19 cellular contexts compared by ENCODE assay signal in genomic region chr3:52373676-52374075, GRCh38. TPM values are rescaled to one million over a fixed set of nuclear protein-coding genes. Genes with fewer than 3 reads are reported as not detected.
DNase-seq lines count a peak whose midpoint lies in the region; ATAC-seq, FAIRE-seq and TF ChIP-seq lines count a peak whose summit lies in the region.
"Had no signal": no experiment of that assay in that cellular context is flagged by ENCODE, and none has a peak within 500 bp of the region (broad histone marks: within the 10 kb centered on the region; RNA-seq: fewer than 3 reads in every experiment).

No MANE protein-coding gene starts in this region.

- H3K4ac ChIP-seq in H9 (ENCODE audit: low read depth, low read length), result no peak overlapping the region

- H3K9me3 ChIP-seq in H9 (ENCODE audit: control insufficient read depth, low read depth, low read length), result no peaks in the 10 kb centered on the region
- H3K9me3 ChIP-seq in GM12878 (replicated peaks; ENCODE audit: control insufficient read depth, insufficient read depth, low read length), result no peaks in the 10 kb centered on the region
- no peaks in the 10 kb centered on the region for H3K9me3 ChIP-seq in ascending aorta
- H3K9me3 ChIP-seq: A549, esophagus squamous epithelium, prostate gland, spleen had no signal

- H3K27me3 Mint-ChIP-seq in H9 (ENCODE audit: low read depth), result peaks cover 41% of the 10 kb centered on the region
- H3K27me3 Mint-ChIP-seq: activated T-helper 17 cell treated with anti-CD3 and anti-CD28 coated beads, Interleukin-2, amount 50 U/mL, for 72 hours; stimulated activated naive B cell treated with anti-CD40 and anti-IgM and Interleukin-4, amounts not matched to agents 10 μg/mL and 1 μg/mL and 100 μg/mL, for 72 hours had no signal

- H3K9me3 Mint-ChIP-seq in H9, result no peaks in the 10 kb centered on the region
- H3K9me3 Mint-ChIP-seq: activated T-helper 17 cell treated with anti-CD3 and anti-CD28 coated beads, Interleukin-2, amount 50 U/mL, for 72 hours; stimulated activated naive B cell treated with anti-CD40 and anti-IgM and Interleukin-4, amounts not matched to agents 10 μg/mL and 1 μg/mL and 100 μg/mL, for 72 hours had no signal

- whole genome bisulfite sequencing in H9 (ENCODE audit: extremely low coverage, insufficient read length, low lambda C conversion rate), result no CpG with 5 or more reads among the region's 6 CpGs
- WGBS in GM12878 (ENCODE audit: insufficient coverage, insufficient replicate concordance, low lambda C conversion rate, missing lambda C conversion rate), result 72% methylated on average over 6 of the region's 6 CpGs

- H3K4me3 ChIP-seq in ACC112 (ENCODE audit: low read depth, low read length) (0 out of 2 replicates have a peak overlapping the region, but pooled peaks have one; percentile 9), GM12878 (no peak overlapping the region), ascending aorta (no peak overlapping the region)
- H3K4me3 ChIP-seq: A549, prostate gland had no signal

- H3K79me2 ChIP-seq in ACC112 (ENCODE audit: control insufficient read depth, insufficient read depth, low read length, unreplicated experiment) (no peaks in the 10 kb centered on the region), H9 (ENCODE audit: insufficient read depth, low read length) (no peaks in the 10 kb centered on the region), GM12878 (ENCODE audit: control insufficient read depth, insufficient read depth, low read length) (no peaks in the 10 kb centered on the region)

- no peak overlapping the region for H4K8ac ChIP-seq in H9 (replicated peaks; ENCODE audit: insufficient read length, low read depth, low read length)

- no peaks in the 10 kb centered on the region for H3K79me1 ChIP-seq in H9 (ENCODE audit: insufficient read depth, low read depth, low read length, poor library complexity, severe bottlenecking)

- no peak for TF ChIP-seq RAD21 in GM12878 (IDR thresholded peaks at IDR 0.05; ENCODE audit: insufficient read depth, low read depth, low read length)

- no peak overlapping the region for H3T11ph ChIP-seq in H9 (ENCODE audit: low read length)

- H3K9ac ChIP-seq in H9 (ENCODE audit: extremely low read depth, insufficient read length, low read length), result no peak overlapping the region
- no peak overlapping the region for H3K9ac ChIP-seq in GM12878 (ENCODE audit: control insufficient read depth, insufficient read depth, low read length)

- no peak for TF ChIP-seq EP300 in GM12878 (IDR thresholded peaks at IDR 0.05; ENCODE audit: borderline replicate concordance in 1 of 2, control insufficient read depth in 1 of 2, low read depth in 2 of 2, low read length in 2 of 2)

- H3K56ac ChIP-seq in H9 (ENCODE audit: insufficient read length, low read depth, low read length), result no peak overlapping the region

- POLR2A ChIA-PET in GM12878 (lab: Charles Lee), result interaction anchor here (0.6 kb wide), 1 partner anchor 133 kb away, joined by 3 read pairs; no protein-coding TSS in a partner anchor

- H4K91ac ChIP-seq in H9 (ENCODE audit: insufficient read length, low read depth, low read length), result no peak overlapping the region

- H3K23me2 ChIP-seq in H9 (ENCODE audit: insufficient read length, low read depth, low read length, poor library complexity, severe bottlenecking), result no peaks in the 10 kb centered on the region

- no peaks in the 10 kb centered on the region for H3K36me3 ChIP-seq in ACC112 (ENCODE audit: insufficient read depth, low read length)
- no peaks in the 10 kb centered on the region; a peak in 1 of 4 replicates for H3K36me3 ChIP-seq in GM12878 (ENCODE audit: control insufficient read depth in 2 of 2, insufficient read depth in 2 of 2, low read length in 1 of 2)
- H3K36me3 ChIP-seq in ascending aorta, result peaks cover 6 to 11% of the 10 kb centered on the region in 2 donors
- H3K36me3 ChIP-seq: prostate gland had no signal

- ATAC-seq in GM12878 (no peak), GM21360 (IDR thresholded peaks at IDR 0.05; ENCODE audit: unreplicated experiment) (no peak)
- ATAC-seq: A549; activated CD8-positive, alpha-beta T cell treated with anti-CD3 and anti-CD28 coated beads, Interleukin-2, amount 10 ng/mL, durations not matched to agents 7 days and 5 days; activated T-helper 17 cell treated with anti-CD3 and anti-CD28 coated beads, Interleukin-2, amount 50 U/mL, for 72 hours had no signal

- H4K20me1 ChIP-seq in H9 (ENCODE audit: control insufficient read depth, insufficient read depth, insufficient read length) (no peaks in the 10 kb centered on the region), GM12878 (ENCODE audit: control insufficient read depth, insufficient read depth) (no peaks in the 10 kb centered on the region)

- no peak overlapping the region for H2BK120ac ChIP-seq in H9 (ENCODE audit: low read depth, low read length, poor library complexity, severe bottlenecking)

- DNase-seq in H9, result no peak
- DNase-seq in GM12878 (ENCODE audit: low read depth, low spot score), result no peak
- DNase-seq in inferior parietal cortex (ENCODE audit: extremely low spot score), result peak; percentile 2
- DNase-seq in ascending aorta (ENCODE audit: low spot score in 2 of 2), result no peak
- DNase-seq in central memory CD4-positive, alpha-beta T cell, result no peak
- DNase-seq in kidney glomerular epithelial cell (lab: John Stamatoyannopoulos, UW), result no peak
- DNase-seq: Calu3, esophagus squamous epithelium, left cardiac atrium, NCI-H1694 treated with DMSO at 0.1 percent for 48 hours, trophoblast cell had no signal

- TF ChIP-seq POLR2A in GM12878 (IDR thresholded peaks at IDR 0.05; ENCODE audit: low read depth, low read length), result no peak

- CTCF ChIA-PET in GM12878 (lab: Yijun Ruan, JAX), result interaction anchor here (1.4 to 2.6 kb wide), 6 partner anchors 10 to 153 kb away, joined by 4 to 11 read pairs (median 6); partner anchors contain the start of gene SEMA3G

- BruUV-seq in GM12878 (replicated peaks; lab: Mats Ljungman, UMichigan), result no TSS peak

- peak overlapping the region; percentile 34 to 57; a peak in 2 of 5 replicates for H3K4me3 Mint-ChIP-seq in H9
- H3K4me3 Mint-ChIP-seq: activated CD8-positive, alpha-beta T cell treated with anti-CD3 and anti-CD28 coated beads, Interleukin-2, amount 10 ng/mL, durations not matched to agents 7 days and 5 days; activated T-helper 17 cell treated with anti-CD3 and anti-CD28 coated beads, Interleukin-2, amount 50 U/mL, for 72 hours had no signal

- no peak overlapping the region for H2BK12ac ChIP-seq in H9 (ENCODE audit: insufficient read length, low read depth, low read length)

- intact Hi-C loops in GM12878 (cut with micrococcal nuclease; ENCODE audit: unreplicated experiment), result no loop called here
- intact Hi-C loops in ascending aorta (cut with DNase I), result no loop called here

- RAD21 ChIA-PET in GM12878 (lab: Charles Lee; ENCODE audit: unreplicated experiment), result no interaction called here

- no peaks in the 10 kb centered on the region for H3K36me3 Mint-ChIP-seq in H9 (ENCODE audit: insufficient read depth in 1 of 3, low read depth in 3 of 3)

- peak overlapping the region; percentile 28 for H3K4me2 ChIP-seq in H9 (ENCODE audit: insufficient read depth, insufficient read length, low read length)
- H3K4me2 ChIP-seq in GM12878 (ENCODE audit: control insufficient read depth, insufficient read depth), result 0 out of 2 replicates have a peak overlapping the region, but pooled peaks have one; percentile 22
- H3K4me2 ChIP-seq: A549 had no signal

- no peak overlapping the region for H3K27ac Mint-ChIP-seq in H9
- H3K27ac Mint-ChIP-seq: activated CD8-positive, alpha-beta T cell treated with anti-CD3 and anti-CD28 coated beads, Interleukin-2, amount 10 ng/mL, durations not matched to agents 7 days and 5 days; activated T-helper 17 cell treated with anti-CD3 and anti-CD28 coated beads, Interleukin-2, amount 50 U/mL, for 72 hours; stimulated activated naive B cell treated with anti-CD40 and anti-IgM and Interleukin-4, amounts not matched to agents 10 μg/mL and 1 μg/mL and 100 μg/mL, for 72 hours had no signal

- no peak overlapping the region for H3K18ac ChIP-seq in H9 (ENCODE audit: insufficient read length, low read depth, low read length)

- TF ChIP-seq CTCF in H9 (conservative IDR thresholded peaks at IDR 0.05) (no peak), GM12878 (IDR thresholded peaks at IDR 0.05 in 2 of 3, conservative IDR thresholded peaks at IDR 0.05 in 1 of 3; ENCODE audit: control insufficient read depth in 2 of 3, extremely low read depth in 1 of 3, insufficient read depth in 1 of 3, low read depth in 3 of 3, low read length in 3 of 3) (no peak), ascending aorta (IDR thresholded peaks at IDR 0.05) (no peak)

- H3K27ac ChIP-seq in ACC112 (ENCODE audit: low read depth, low read length) (no peak overlapping the region), H9 (ENCODE audit: insufficient read length, low read depth, low read length) (no peak overlapping the region), GM12878 (ENCODE audit: control insufficient read depth, insufficient read depth) (no peak overlapping the region), ascending aorta (no peak overlapping the region)
- H3K27ac ChIP-seq: A549, esophagus squamous epithelium, prostate gland, spleen had no signal

- no peak overlapping the region for H2BK20ac ChIP-seq in H9 (ENCODE audit: low read depth, low read length, poor library complexity, severe bottlenecking)

- H3K4me1 ChIP-seq in ACC112 (ENCODE audit: control insufficient read depth, insufficient read depth, low read length, unreplicated experiment) (no peaks in the 10 kb centered on the region), H9 (ENCODE audit: insufficient read depth, low read length) (no peaks in the 10 kb centered on the region; the same call in 1 of the 2 replicates), GM12878 (ENCODE audit: control insufficient read depth, insufficient read depth, low read length) (peaks cover 13% of the 10 kb centered on the region), ascending aorta (no peaks in the 10 kb centered on the region)
- H3K4me1 ChIP-seq: A549, esophagus squamous epithelium, prostate gland had no signal

- H3K23ac ChIP-seq in H9 (ENCODE audit: insufficient read length, low read depth, low read length), result no peak overlapping the region

- in situ Hi-C loops in GM12878 (cut with MboI), result no loop called here

- no peak overlapping the region for H2AK5ac ChIP-seq in H9 (ENCODE audit: insufficient read length, low read length)

- H2AFZ ChIP-seq in ACC112 (ENCODE audit: low read length, unreplicated experiment), result no peak overlapping the region
- H2AFZ ChIP-seq in H9 (ENCODE audit: low read length), result no peak overlapping the region
- no peak overlapping the region for H2AFZ ChIP-seq in GM12878 (ENCODE audit: control insufficient read depth, low read depth, low read length)

- no peak overlapping the region for H2BK15ac ChIP-seq in H9 (ENCODE audit: low read depth, low read length)

- FAIRE-seq in GM12878 (lab: Jason Lieb, UNC), result peak; percentile 78
- FAIRE-seq: A549 had no signal

- H3K4me1 Mint-ChIP-seq in H9, result peaks cover 20 to 23% of the 10 kb centered on the region in 2 experiments
- H3K4me1 Mint-ChIP-seq: activated T-helper 17 cell treated with anti-CD3 and anti-CD28 coated beads, Interleukin-2, amount 50 U/mL, for 72 hours had no signal

- no peak overlapping the region for H2BK5ac ChIP-seq in H9 (ENCODE audit: insufficient read length, low read length)

- no peak overlapping the region for H4K5ac ChIP-seq in H9 (ENCODE audit: insufficient read length, low read depth, low read length)

- H3K27me3 ChIP-seq in ACC112 (ENCODE audit: insufficient read depth, low read length), result no peaks in the 10 kb centered on the region
- H3K27me3 ChIP-seq in H9 (ENCODE audit: insufficient read depth, low read length), result no peaks in the 10 kb centered on the region
- no peaks in the 10 kb centered on the region; a peak in 1 of 4 replicates for H3K27me3 ChIP-seq in GM12878 (replicated peaks in 1 of 2; ENCODE audit: control insufficient read depth in 2 of 2, insufficient read depth in 2 of 2, low read length in 1 of 2)
- H3K27me3 ChIP-seq in ascending aorta, result no peaks in the 10 kb centered on the region
- H3K27me3 ChIP-seq: esophagus squamous epithelium, spleen had no signal

- SMC1A ChIA-PET in GM12878 (lab: Charles Lee; ENCODE audit: uncharacterized antibody, unreplicated experiment), result interaction anchor here (1.0 to 1.4 kb wide), 3 partner anchors 10 to 153 kb away, joined by 3 to 5 read pairs (median 3); no protein-coding TSS in a partner anchor

- no peak overlapping the region for H3K14ac ChIP-seq in H9 (ENCODE audit: insufficient read depth, low read length)

RNA-seq across cellular contexts. Expression of gene BAP1, which starts 36.1 kb away (rescaled TPM):
- total RNA-seq in H9 (2021) (79.6 and 84.1 TPM in 2 replicates), GM12878 (2014; rRNA removed) (75.0 and 84.7 TPM in 2 replicates), GM12878 (2014; rRNA removed; fragmentation: Illumina TruSeq; extraction: Trizol) (34.3 and 36.4 TPM in 2 replicates), GM12878 (2021) (81.9 and 90.4 TPM in 2 replicates), ascending aorta (90.7 TPM)
- 45.9 and 52.4 TPM in 2 replicates for total RNA-seq in GM12878 (2013; cell fraction: nucleolus; rRNA removed)
- 37.8 TPM for polyA plus RNA-seq in GM12878 (2011; ENCODE audit: low read depth)
- polyA plus RNA-seq in GM12878 (2011; rRNA removed) (49.5 and 63.7 TPM in 2 replicates), GM12878 (2014; fragmentation: Illumina TruSeq; extraction: Trizol) (16.7 and 39.2 TPM in 2 replicates), GM12878 (2014; fragmentation: Nextera tagmentation; extraction: Ambion mirVana) (10 to 100 TPM in 1 of 2 experiments, 1 to 10 TPM in 1; 4.4 to 10.3 TPM), GM12878 (2014; rRNA removed) (63.6 and 70.2 TPM in 2 replicates), GM12878 (2016; fragmentation: Nextera tagmentation; extraction: Ambion mirVana) (10 to 100 TPM; 28.4 to 29.7 TPM)
- polyA plus RNA-seq in GM12878 (2011; cell fraction: cytosol; rRNA removed), result 64.7 and 74.1 TPM in 2 replicates
- polyA plus RNA-seq in GM12878 (2011; cell fraction: nucleus; rRNA removed), result 281 and 297 TPM in 2 replicates
- 49.3 and 70.7 TPM in 2 replicates for polyA plus RNA-seq in GM12878 (2012)
- polyA minus RNA-seq in GM12878 (2011; rRNA and poly(A)+ RNA removed), result 50.7 and 62.3 TPM in 2 replicates
- 21.0 and 24.1 TPM in 2 replicates for polyA minus RNA-seq in GM12878 (2011; cell fraction: cytosol; rRNA and poly(A)+ RNA removed)
- polyA minus RNA-seq in GM12878 (2011; cell fraction: nucleus; rRNA and poly(A)+ RNA removed), result 50.4 and 70.7 TPM in 2 replicates

RNA-seq across cellular contexts. Expression of gene PHF7, which starts 36.8 kb away (rescaled TPM):
- total RNA-seq in H9 (2021) (9.4 and 9.9 TPM in 2 replicates), GM12878 (2014; rRNA removed) (7.7 and 7.8 TPM in 2 replicates), GM12878 (2014; rRNA removed; fragmentation: Illumina TruSeq; extraction: Trizol) (7.7 and 8.0 TPM in 2 replicates), GM12878 (2021) (7.0 and 7.6 TPM in 2 replicates), ascending aorta (not detected)
- total RNA-seq in GM12878 (2013; cell fraction: nucleolus; rRNA removed), result 10.5 and 11.4 TPM in 2 replicates
- 2.1 TPM for polyA plus RNA-seq in GM12878 (2011; ENCODE audit: low read depth)
- polyA plus RNA-seq in GM12878 (2011; rRNA removed) (11.1 and 14.7 TPM in 2 replicates), GM12878 (2014; fragmentation: Illumina TruSeq; extraction: Trizol) (7.5 and 8.3 TPM in 2 replicates), GM12878 (2014; fragmentation: Nextera tagmentation; extraction: Ambion mirVana) (1 to 10 TPM; 1.3 to 3.4 TPM), GM12878 (2014; rRNA removed) (6.5 and 11.1 TPM in 2 replicates), GM12878 (2016; fragmentation: Nextera tagmentation; extraction: Ambion mirVana) (10 to 100 TPM in 1 of 2 experiments, 1 to 10 TPM in 1; 9.8 to 12.8 TPM)
- 6.8 and 7.5 TPM in 2 replicates for polyA plus RNA-seq in GM12878 (2011; cell fraction: cytosol; rRNA removed)
- polyA plus RNA-seq in GM12878 (2011; cell fraction: nucleus; rRNA removed), result 17.2 and 18.8 TPM in 2 replicates
- polyA plus RNA-seq in GM12878 (2012), result 4.4 and 6.0 TPM in 2 replicates
- polyA minus RNA-seq in GM12878 (2011; rRNA and poly(A)+ RNA removed), result 7.3 and 9.6 TPM in 2 replicates
- 2.8 and 3.9 TPM in 2 replicates for polyA minus RNA-seq in GM12878 (2011; cell fraction: cytosol; rRNA and poly(A)+ RNA removed)
- 4.8 and 7.3 TPM in 2 replicates for polyA minus RNA-seq in GM12878 (2011; cell fraction: nucleus; rRNA and poly(A)+ RNA removed)

RNA-seq across cellular contexts. Expression of gene DNAH1, which starts 57.6 kb away (rescaled TPM):
- 2.0 and 2.3 TPM in 2 replicates for total RNA-seq in H9 (2021)
- total RNA-seq in GM12878 (2013; cell fraction: nucleolus; rRNA removed), result 71.1 and 76.2 TPM in 2 replicates
- total RNA-seq in GM12878 (2014; rRNA removed), result 3.3 and 3.4 TPM in 2 replicates
- total RNA-seq in GM12878 (2014; rRNA removed; fragmentation: Illumina TruSeq; extraction: Trizol), result 2.3 TPM in 2 replicates
- total RNA-seq in GM12878 (2021), result 4.4 and 5.7 TPM in 2 replicates
- 3.9 TPM for polyA plus RNA-seq in GM12878 (2011; ENCODE audit: low read depth)
- polyA plus RNA-seq in GM12878 (2011; rRNA removed), result 1.8 and 3.2 TPM in 2 replicates
- polyA plus RNA-seq in GM12878 (2011; cell fraction: cytosol; rRNA removed), result 2.9 and 4.0 TPM in 2 replicates
- polyA plus RNA-seq in GM12878 (2011; cell fraction: nucleus; rRNA removed), result 41.3 and 54.3 TPM in 2 replicates
- polyA plus RNA-seq in GM12878 (2012), result 5.3 and 7.2 TPM in 2 replicates
- polyA plus RNA-seq in GM12878 (2014; fragmentation: Illumina TruSeq; extraction: Trizol), result 2.3 and 3.7 TPM in 2 replicates
- polyA plus RNA-seq in GM12878 (2014; fragmentation: Nextera tagmentation; extraction: Ambion mirVana), result under 1 TPM; 0.31 to 0.33 TPM
- 4.4 and 5.8 TPM in 2 replicates for polyA plus RNA-seq in GM12878 (2014; rRNA removed)
- under 1 TPM; 0.48 to 0.57 TPM for polyA plus RNA-seq in GM12878 (2016; fragmentation: Nextera tagmentation; extraction: Ambion mirVana)
- polyA minus RNA-seq in GM12878 (2011; rRNA and poly(A)+ RNA removed), result 11.5 and 14.5 TPM in 2 replicates
- 1.0 and 1.3 TPM in 2 replicates for polyA minus RNA-seq in GM12878 (2011; cell fraction: cytosol; rRNA and poly(A)+ RNA removed)
- 10.0 and 18.0 TPM in 2 replicates for polyA minus RNA-seq in GM12878 (2011; cell fraction: nucleus; rRNA and poly(A)+ RNA removed)
- 7.6 TPM for total RNA-seq in ascending aorta
